In genomic region chr12:111598637-111599458, GRCh38 we compare ENCODE assay signal across 8 cellular contexts. TPM values are rescaled to one million over a fixed set of nuclear protein-coding genes. Genes with fewer than 3 reads are reported as not detected.
DNase-seq lines count a peak whose midpoint lies in the region; ATAC-seq and TF ChIP-seq lines count a peak whose summit lies in the region.

A gene with protein sequence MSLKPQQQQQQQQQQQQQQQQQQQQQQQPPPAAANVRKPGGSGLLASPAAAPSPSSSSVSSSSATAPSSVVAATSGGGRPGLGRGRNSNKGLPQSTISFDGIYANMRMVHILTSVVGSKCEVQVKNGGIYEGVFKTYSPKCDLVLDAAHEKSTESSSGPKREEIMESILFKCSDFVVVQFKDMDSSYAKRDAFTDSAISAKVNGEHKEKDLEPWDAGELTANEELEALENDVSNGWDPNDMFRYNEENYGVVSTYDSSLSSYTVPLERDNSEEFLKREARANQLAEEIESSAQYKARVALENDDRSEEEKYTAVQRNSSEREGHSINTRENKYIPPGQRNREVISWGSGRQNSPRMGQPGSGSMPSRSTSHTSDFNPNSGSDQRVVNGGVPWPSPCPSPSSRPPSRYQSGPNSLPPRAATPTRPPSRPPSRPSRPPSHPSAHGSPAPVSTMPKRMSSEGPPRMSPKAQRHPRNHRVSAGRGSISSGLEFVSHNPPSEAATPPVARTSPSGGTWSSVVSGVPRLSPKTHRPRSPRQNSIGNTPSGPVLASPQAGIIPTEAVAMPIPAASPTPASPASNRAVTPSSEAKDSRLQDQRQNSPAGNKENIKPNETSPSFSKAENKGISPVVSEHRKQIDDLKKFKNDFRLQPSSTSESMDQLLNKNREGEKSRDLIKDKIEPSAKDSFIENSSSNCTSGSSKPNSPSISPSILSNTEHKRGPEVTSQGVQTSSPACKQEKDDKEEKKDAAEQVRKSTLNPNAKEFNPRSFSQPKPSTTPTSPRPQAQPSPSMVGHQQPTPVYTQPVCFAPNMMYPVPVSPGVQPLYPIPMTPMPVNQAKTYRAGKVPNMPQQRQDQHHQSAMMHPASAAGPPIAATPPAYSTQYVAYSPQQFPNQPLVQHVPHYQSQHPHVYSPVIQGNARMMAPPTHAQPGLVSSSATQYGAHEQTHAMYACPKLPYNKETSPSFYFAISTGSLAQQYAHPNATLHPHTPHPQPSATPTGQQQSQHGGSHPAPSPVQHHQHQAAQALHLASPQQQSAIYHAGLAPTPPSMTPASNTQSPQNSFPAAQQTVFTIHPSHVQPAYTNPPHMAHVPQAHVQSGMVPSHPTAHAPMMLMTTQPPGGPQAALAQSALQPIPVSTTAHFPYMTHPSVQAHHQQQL (minus strand): TSS chr12:111599315. CDS start chr12:111599034, 281 bp downstream.

- intact Hi-C loops in left colon (cut with DNase I, micrococcal nuclease), result no loop called here

- H3K9me3 ChIP-seq in WERI-Rb-1 (ENCODE audit: severe bottlenecking), result no peaks in the 10 kb centered on the region

- peaks cover 43% of the 10 kb centered on the region for H3K4me1 Mint-ChIP-seq in chondrocyte (ENCODE audit: low read depth)

- TF ChIP-seq CTCF in GM12875 (IDR thresholded peaks at IDR 0.05; ENCODE audit: borderline replicate concordance, insufficient read depth, low read depth, low read length), result no peak
- TF ChIP-seq CTCF in WERI-Rb-1 (IDR thresholded peaks at IDR 0.05; ENCODE audit: low read depth, low read length), result no peak
- no peak for TF ChIP-seq CTCF in chondrocyte (IDR thresholded peaks at IDR 0.05)

- H3K4me3 ChIP-seq in GM12875 (ENCODE audit: low read depth, low read length) (peak within 1 kb of the TSS; percentile 98), WERI-Rb-1 (ENCODE audit: low read depth, low read length) (peak within 1 kb of the TSS; percentile 96)

- H3K27ac ChIP-seq in WERI-Rb-1, result peak within 1 kb of the TSS; percentile 98

- peak within 1 kb of the TSS; percentile 92 for H3K27ac Mint-ChIP-seq in chondrocyte (ENCODE audit: unreplicated experiment)

- no peaks in the 10 kb centered on the region for H3K27me3 ChIP-seq in WERI-Rb-1 (ENCODE audit: insufficient read depth, low read depth, severe bottlenecking)

- peaks cover 2% of the 10 kb centered on the region for H3K36me3 ChIP-seq in WERI-Rb-1

- DNase-seq in NCI-H1105 treated with DMSO at 0.1 percent for 48 hours (lab: John Stamatoyannopoulos, UW) (peak; percentile 74), WERI-Rb-1 (peak; percentile 63), chondrocyte (ENCODE audit: low spot score) (peak; percentile 70), left colon (peak; percentile 62 to 77), NCI-H446 treated with DMSO at 0.1 percent for 48 hours (lab: John Stamatoyannopoulos, UW) (no peak)
- DNase-seq in stimulated activated CD4-positive, alpha-beta T cell treated with anti-CD3 and anti-CD28 coated beads, Interleukin-1b, Interleukin-23, amount 100 ng/mL, for 4 hours (ENCODE audit: low read depth in 2 of 2), result peak; percentile 57 to 68

- no peaks in the 10 kb centered on the region for H3K36me3 Mint-ChIP-seq in chondrocyte (ENCODE audit: low read depth)

- no peaks in the 10 kb centered on the region for H3K9me3 Mint-ChIP-seq in chondrocyte (ENCODE audit: low read depth)

- no peaks in the 10 kb centered on the region for H3K27me3 Mint-ChIP-seq in chondrocyte (ENCODE audit: low read depth)

- H3K4me3 Mint-ChIP-seq in chondrocyte (ENCODE audit: unreplicated experiment), result peak within 1 kb of the TSS; percentile 84

- ATAC-seq in HG02571 (IDR thresholded peaks at IDR 0.05; ENCODE audit: unreplicated experiment) (peak; percentile 43), left colon (peak; percentile 54)

RNA-seq across cellular contexts. Expression of the gene that starts here (rescaled TPM):
- total RNA-seq in chondrocyte, result 63.7 to 66.8 TPM (median 66.1 TPM) in 3 replicates
- 10 to 100 TPM; 43.0 to 64.2 TPM for total RNA-seq in left colon
